ENCODE assay signal across 20 cellular contexts in genomic region chr4:113563691-113564378, GRCh38.
DNase-seq lines count a peak whose midpoint lies in the region; ATAC-seq, FAIRE-seq and TF ChIP-seq lines count a peak whose summit lies in the region.
"Had no signal": no experiment of that assay in that cellular context is flagged by ENCODE, and none has a peak within 500 bp of the region (broad histone marks: within the 10 kb centered on the region; RNA-seq: fewer than 3 reads in every experiment).

No MANE protein-coding gene starts in this region.

- H4K20me1 ChIP-seq in GM12878 (ENCODE audit: control insufficient read depth, insufficient read depth), result no peaks in the 10 kb centered on the region

- WGBS in GM12878 (ENCODE audit: insufficient coverage, insufficient replicate concordance, low lambda C conversion rate, missing lambda C conversion rate), result 25% methylated on average over 5 of the region's 5 CpGs
- WGBS in adrenal gland, 4 donors, result 85 to 94% (median 88%) methylated on average over 5 of the region's 5 CpGs

- no peak for TF ChIP-seq RAD21 in GM12878 (IDR thresholded peaks at IDR 0.05; ENCODE audit: insufficient read depth, low read depth, low read length)

- peak overlapping the region; percentile 30 for H3K27ac Mint-ChIP-seq in activated naive CD4-positive, alpha-beta T cell treated with anti-CD3 and anti-CD28 coated beads, Interleukin-2, amount 10 ng/mL, durations not matched to agents 7 days and 5 days
- H3K27ac Mint-ChIP-seq: H9, type B pancreatic cell had no signal

- in situ Hi-C loops in GM12878 (cut with MboI), result no loop called here

- no peak overlapping the region for H3K9ac ChIP-seq in GM12878 (ENCODE audit: control insufficient read depth, insufficient read depth, low read length)

- no peak for DNase-seq in activated naive CD4-positive, alpha-beta T cell treated with anti-CD3 and anti-CD28 coated beads, Interleukin-2, amount 10 ng/mL, durations not matched to agents 7 days and 5 days
- DNase-seq in activated naive CD4-positive, alpha-beta T cell (lab: John Stamatoyannopoulos, UW), result no peak
- DNase-seq in NOMO-1 treated with DMSO at 0.1 percent for 48 hours (lab: John Stamatoyannopoulos, UW; ENCODE audit: unreplicated experiment) (peak; percentile 58), GM12878 (ENCODE audit: low read depth, low spot score) (no peak), lower lobe of right lung (no peak), adrenal gland (no peak), frontal cortex (ENCODE audit: low spot score in 2 of 2) (no peak)
- DNase-seq: amygdala; CD4-positive, alpha-beta memory T cell; central memory CD4-positive, alpha-beta T cell; effector memory CD4-positive, alpha-beta T cell; H9; heart left ventricle; NCI-H1694; NCI-H226; ovary; right lobe of liver had no signal

- peak; percentile 35 for FAIRE-seq in GM12878 (lab: Jason Lieb, UNC)
- no peak for FAIRE-seq in frontal cortex (lab: Jason Lieb, UNC)

- H3K9me3 ChIP-seq in GM12878 (replicated peaks; ENCODE audit: control insufficient read depth, insufficient read depth, low read length), result no peaks in the 10 kb centered on the region; the same call in 1 of the 3 replicates
- no peaks in the 10 kb centered on the region for H3K9me3 ChIP-seq in lower lobe of right lung
- H3K9me3 ChIP-seq in adrenal gland (replicated peaks in 1 of 3), result no peaks in the 10 kb centered on the region
- H3K9me3 ChIP-seq: heart left ventricle, ovary, right lobe of liver had no signal

- H3K4me1 ChIP-seq in GM12878 (ENCODE audit: control insufficient read depth, insufficient read depth, low read length), result peaks cover 38% of the 10 kb centered on the region
- peaks cover 28% of the 10 kb centered on the region for H3K4me1 ChIP-seq in lower lobe of right lung
- H3K4me1 ChIP-seq in adrenal gland (replicated peaks in 1 of 2), result no peaks in the 10 kb centered on the region
- H3K4me1 ChIP-seq: right lobe of liver had no signal

- H3K4me3 ChIP-seq in GM12878, result peak overlapping the region; percentile 12; the same call in 1 of the 2 replicates
- H3K4me3 ChIP-seq in lower lobe of right lung, result no peak overlapping the region
- no peak overlapping the region for H3K4me3 ChIP-seq in adrenal gland
- H3K4me3 ChIP-seq: heart left ventricle, ovary, right lobe of liver had no signal

- TF ChIP-seq POLR2A in GM12878 (IDR thresholded peaks at IDR 0.05; ENCODE audit: low read depth, low read length) (no peak), adrenal gland (IDR thresholded peaks at IDR 0.05) (no peak)

- no peaks in the 10 kb centered on the region for H3K27me3 Mint-ChIP-seq in activated naive CD4-positive, alpha-beta T cell treated with anti-CD3 and anti-CD28 coated beads, Interleukin-2, amount 10 ng/mL, durations not matched to agents 7 days and 5 days
- H3K27me3 Mint-ChIP-seq: CD4-positive, alpha-beta memory T cell; stimulated activated naive CD8-positive, alpha-beta T cell treated with anti-CD3 and anti-CD28 coated beads, Interleukin-15, Interleukin-2, amounts not matched to agents 100 ng/mL and 50 ng/mL, for 24 hours; type B pancreatic cell had no signal

- H3K4me3 Mint-ChIP-seq in activated naive CD4-positive, alpha-beta T cell treated with anti-CD3 and anti-CD28 coated beads, Interleukin-2, amount 10 ng/mL, durations not matched to agents 7 days and 5 days, result no peak overlapping the region
- H3K4me3 Mint-ChIP-seq: H9, type B pancreatic cell had no signal

- RAD21 ChIA-PET in GM12878 (lab: Charles Lee; ENCODE audit: unreplicated experiment), result interaction anchor here (0.6 to 8.5 kb wide), 23 partner anchors 9 to 277 kb away, joined by 3 to 95 read pairs (median 4); no protein-coding TSS in a partner anchor

- no peak for TF ChIP-seq EP300 in GM12878 (IDR thresholded peaks at IDR 0.05; ENCODE audit: borderline replicate concordance in 1 of 2, control insufficient read depth in 1 of 2, low read depth in 2 of 2, low read length in 2 of 2)

- peak overlapping the region; percentile 84 for H3K4me2 ChIP-seq in GM12878 (ENCODE audit: control insufficient read depth, insufficient read depth)

- SMC1A ChIA-PET in GM12878 (lab: Charles Lee; ENCODE audit: uncharacterized antibody, unreplicated experiment), result interaction anchor here (0.6 to 8.9 kb wide), 32 partner anchors 13 to 1040 kb away, joined by 3 to 168 read pairs (median 5); no protein-coding TSS in a partner anchor

- H3K36me3 Mint-ChIP-seq in activated naive CD4-positive, alpha-beta T cell treated with anti-CD3 and anti-CD28 coated beads, Interleukin-2, amount 10 ng/mL, durations not matched to agents 7 days and 5 days, result peaks cover 29% of the 10 kb centered on the region
- H3K36me3 Mint-ChIP-seq: CD4-positive, alpha-beta memory T cell had no signal

- peaks cover 4% of the 10 kb centered on the region for H3K79me2 ChIP-seq in GM12878 (ENCODE audit: control insufficient read depth, insufficient read depth, low read length)

- H3K27me3 ChIP-seq in GM12878 (replicated peaks in 1 of 2; ENCODE audit: control insufficient read depth in 2 of 2, insufficient read depth in 2 of 2, low read length in 1 of 2), result no peaks in the 10 kb centered on the region
- no peaks in the 10 kb centered on the region for H3K27me3 ChIP-seq in lower lobe of right lung (ENCODE audit: low read depth)
- H3K27me3 ChIP-seq in adrenal gland, result no peaks in the 10 kb centered on the region
- H3K27me3 ChIP-seq: heart left ventricle, ovary, right lobe of liver had no signal

- POLR2A ChIA-PET in GM12878 (lab: Charles Lee), result interaction anchor here (0.7 to 3.9 kb wide), 12 partner anchors 8 to 197 kb away, joined by 3 to 21 read pairs (median 4); no protein-coding TSS in a partner anchor

- H3K36me3 ChIP-seq in GM12878 (ENCODE audit: control insufficient read depth in 2 of 2, insufficient read depth in 2 of 2, low read length in 1 of 2) (peaks cover 1 to 3% of the 10 kb centered on the region in 2 experiments; a peak in 1 of 4 replicates), lower lobe of right lung (no peaks in the 10 kb centered on the region), adrenal gland (replicated peaks in 1 of 2) (no peaks in the 10 kb centered on the region)
- H3K36me3 ChIP-seq: heart left ventricle, ovary, right lobe of liver had no signal

- TF ChIP-seq CTCF in GM12878 (IDR thresholded peaks at IDR 0.05 in 2 of 3, conservative IDR thresholded peaks at IDR 0.05 in 1 of 3; ENCODE audit: control insufficient read depth in 2 of 3, extremely low read depth in 1 of 3, insufficient read depth in 1 of 3, low read depth in 3 of 3, low read length in 3 of 3) (no peak), lower lobe of right lung (IDR thresholded peaks at IDR 0.05) (no peak), adrenal gland (IDR thresholded peaks at IDR 0.05) (no peak)

- H3K27ac ChIP-seq in GM12878 (ENCODE audit: control insufficient read depth, insufficient read depth) (peak overlapping the region; percentile 60), lower lobe of right lung (no peak overlapping the region), adrenal gland (no peak overlapping the region)
- H3K27ac ChIP-seq: heart left ventricle, ovary, right lobe of liver had no signal

- no peak overlapping the region for H2AFZ ChIP-seq in GM12878 (ENCODE audit: control insufficient read depth, low read depth, low read length)

- CTCF ChIA-PET in activated naive CD4-positive, alpha-beta T cell treated with anti-CD3 and anti-CD28 coated beads, Interleukin-2, amount 10 ng/mL, durations not matched to agents 7 days and 5 days (lab: Charles Lee), result interaction anchor here (1.0 to 4.6 kb wide), 3 partner anchors 12 to 114 kb away, joined by 3 to 24 read pairs (median 3); no protein-coding TSS in a partner anchor
- CTCF ChIA-PET in GM12878 (lab: Yijun Ruan, JAX), result interaction anchor here (0.8 to 6.7 kb wide), 21 partner anchors 9 to 274 kb away, joined by 3 to 85 read pairs (median 3); no protein-coding TSS in a partner anchor

- intact Hi-C loops in GM12878 (cut with micrococcal nuclease; ENCODE audit: unreplicated experiment), result loop anchor here (2.0 kb wide), 1 partner anchor 17 kb away; no protein-coding TSS in a partner anchor
- intact Hi-C loops in lower lobe of right lung (cut with DNase I), result no loop called here
- intact Hi-C loops in adrenal gland (cut with DNase I), result no loop called here

- ATAC-seq in GM12878 (peak; percentile 27), lower lobe of right lung (no peak), HG03565 (IDR thresholded peaks at IDR 0.05; ENCODE audit: unreplicated experiment) (no peak)
- ATAC-seq: heart left ventricle, right lobe of liver had no signal

- H3K9me3 Mint-ChIP-seq in activated naive CD4-positive, alpha-beta T cell treated with anti-CD3 and anti-CD28 coated beads, Interleukin-2, amount 10 ng/mL, durations not matched to agents 7 days and 5 days, result no peaks in the 10 kb centered on the region
- H3K9me3 Mint-ChIP-seq: CD4-positive, alpha-beta memory T cell; H9; stimulated activated naive CD8-positive, alpha-beta T cell treated with anti-CD3 and anti-CD28 coated beads, Interleukin-15, Interleukin-2, amounts not matched to agents 100 ng/mL and 50 ng/mL, for 24 hours; type B pancreatic cell had no signal

- H3K4me1 Mint-ChIP-seq in activated naive CD4-positive, alpha-beta T cell treated with anti-CD3 and anti-CD28 coated beads, Interleukin-2, amount 10 ng/mL, durations not matched to agents 7 days and 5 days, result peaks cover 36% of the 10 kb centered on the region

- no TSS peak for BruUV-seq in GM12878 (replicated peaks; lab: Mats Ljungman, UMichigan)

TF ChIP-seq in GM12878, 131 proteins besides CTCF, POLR2A, EP300 and RAD21 (continues in another document):
- TF ChIP-seq KAT2A (conservative IDR thresholded peaks at IDR 0.05; ENCODE audit: control insufficient read depth, low read depth, low read length), result no peak
- no peak for TF ChIP-seq CREM (IDR thresholded peaks at IDR 0.05; ENCODE audit: low read depth)
- TF ChIP-seq RUNX3 (IDR thresholded peaks at IDR 0.05; ENCODE audit: low read length), result no peak
